20 cellular contexts compared by ENCODE assay signal in the genomic region with DNA sequence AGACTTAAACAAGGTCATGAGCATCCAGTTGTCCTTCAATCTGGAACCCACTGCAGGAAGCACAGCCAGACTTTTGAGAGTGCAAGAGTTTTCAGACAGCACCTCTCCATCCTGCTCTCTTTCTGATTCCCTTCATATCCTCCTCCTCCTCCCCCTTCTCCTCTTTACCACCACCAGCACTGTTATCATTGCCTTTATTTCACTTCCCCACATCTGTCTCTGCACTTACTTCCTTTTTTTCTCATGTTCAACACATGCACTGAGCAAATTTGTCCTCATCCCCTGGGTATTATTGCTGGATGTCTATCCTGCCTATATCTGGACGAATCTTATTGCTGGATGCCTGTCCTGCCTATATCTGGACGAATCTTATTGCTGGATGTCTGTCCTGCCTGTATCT.
DNase-seq lines count a peak whose midpoint lies in the region; FAIRE-seq and TF ChIP-seq lines count a peak whose summit lies in the region.
"Had no signal": no experiment of that assay in that cellular context is flagged by ENCODE, and none has a peak within 500 bp of the region (broad histone marks: within the 10 kb centered on the region; RNA-seq: fewer than 3 reads in every experiment).

No MANE protein-coding gene starts in this region.

- FAIRE-seq in bronchial epithelial cell (lab: Jason Lieb, UNC): peak; percentile 7

- H3K4me1 ChIP-seq in OCI-LY3 (ENCODE audit: low read length): peaks cover 20% of the 10 kb centered on the region
- H3K4me1 ChIP-seq: BE2C had no signal

- no peaks in the 10 kb centered on the region for H3K27me3 ChIP-seq in OCI-LY3 (ENCODE audit: low read depth, low read length)
- no peaks in the 10 kb centered on the region for H3K27me3 ChIP-seq in bronchial epithelial cell (ENCODE audit: control insufficient read depth, insufficient read depth, low read length)
- H3K27me3 ChIP-seq: BE2C had no signal

- H4K20me1 ChIP-seq in OCI-LY3 (ENCODE audit: insufficient read depth, low read length): no peaks in the 10 kb centered on the region

- H3K9me3 ChIP-seq in OCI-LY3 (ENCODE audit: insufficient read depth, low read length): no peaks in the 10 kb centered on the region
- H3K9me3 ChIP-seq: BE2C had no signal

- peak overlapping the region; percentile 31 for H3K27ac ChIP-seq in OCI-LY3 (ENCODE audit: low read length)
- H3K27ac ChIP-seq: 22Rv1, SK-N-MC had no signal

- no peaks in the 10 kb centered on the region for H3K79me2 ChIP-seq in OCI-LY3 (ENCODE audit: low read length)

- DNase-seq in NOMO-1 treated with DMSO at 0.1 percent for 48 hours (lab: John Stamatoyannopoulos, UW; ENCODE audit: unreplicated experiment) (peak; percentile 5), NOMO-1 treated with dmso at 0.1 percent for 144 hours (lab: John Stamatoyannopoulos, UW; ENCODE audit: unreplicated experiment) (no peak), bronchial epithelial cell (ENCODE audit: low read depth) (no peak), NCI-H2171 (lab: John Stamatoyannopoulos, UW) (no peak), NK-92 (lab: John Stamatoyannopoulos, UW; ENCODE audit: unreplicated experiment) (no peak), HCEC 1CT (no peak), NCI-H2227 treated with DMSO at 0.1 percent for 48 hours (lab: John Stamatoyannopoulos, UW) (no peak)
- DNase-seq: BE2C; Calu3; CD4-positive, alpha-beta memory T cell; DMS53; H7; NCI-H1092; NCI-H2107; NCI-H345; NCI-H526 treated with DMSO at 0.1 percent for 48 hours; NK-92 treated with Interleukin-12 subunit alpha and Interleukin-12 subunit beta, amount 100 ng/mL, for 24 hours had no signal

- H3K4me2 ChIP-seq in OCI-LY3 (ENCODE audit: low read length): peak overlapping the region; percentile 50

- TF ChIP-seq CTCF in OCI-LY3 (IDR thresholded peaks at IDR 0.05; ENCODE audit: low read depth, low read length) (no peak), bronchial epithelial cell (IDR thresholded peaks at IDR 0.05; ENCODE audit: insufficient read depth, low read length, severe bottlenecking) (no peak)

- H3K4me3 ChIP-seq in OCI-LY3 (ENCODE audit: low read length) (peak overlapping the region; percentile 9; the same call in 1 of the 2 replicates), bronchial epithelial cell (ENCODE audit: low read depth, low read length) (no peak overlapping the region)
- H3K4me3 ChIP-seq: SK-N-MC had no signal

- H2AFZ ChIP-seq in OCI-LY3 (ENCODE audit: low read depth, low read length): peak overlapping the region; percentile 25; the same call in 1 of the 2 replicates

- no peak overlapping the region; the same call in 1 of the 2 replicates for H3K9ac ChIP-seq in OCI-LY3 (ENCODE audit: low read length)

- H3K36me3 ChIP-seq in OCI-LY3 (replicated peaks; ENCODE audit: low read depth, low read length) (no peaks in the 10 kb centered on the region), bronchial epithelial cell (ENCODE audit: control insufficient read depth, insufficient read depth, low read length) (no peaks in the 10 kb centered on the region)
- H3K36me3 ChIP-seq: BE2C had no signal
